ENCODE assay signal across 24 cellular contexts in genomic region chr18:51072586-51073303, GRCh38.
"Had no signal": no experiment of that assay in that cellular context is flagged by ENCODE, and none has a peak within 500 bp of the region (broad histone marks: within the 10 kb centered on the region; RNA-seq: fewer than 3 reads in every experiment).

No MANE protein-coding gene starts in this region.

- H3K27ac ChIP-seq: body of pancreas, cardiac muscle cell, foreskin keratinocyte, hepatocyte, parathyroid adenoma, sigmoid colon, testis, vagina, VCaP had no signal

- H3K4me3 ChIP-seq: body of pancreas, cardiac muscle cell, hepatocyte, sigmoid colon, testis, vagina had no signal

- H3K9me3 Mint-ChIP-seq: activated CD4-positive, alpha-beta memory T cell treated with anti-CD3 and anti-CD28 coated beads, Interleukin-2, amount 10 ng/mL, durations not matched to agents 7 days and 5 days; activated CD4-positive, alpha-beta T cell treated with anti-CD3 and anti-CD28 coated beads, Interleukin-2, amount 10 ng/mL, durations not matched to agents 24 days and 14 days; activated naive CD4-positive, alpha-beta T cell treated with anti-CD3 and anti-CD28 coated beads, Interleukin-2, amount 10 ng/mL, durations not matched to agents 7 days and 5 days; dendritic cell treated with granulocyte-macrophage colony-stimulating factor and Interleukin-4, amounts not matched to agents 40 ng/mL and 50 ng/mL, for 4 days; nephron; T-helper 2 cell treated with Interferon-gamma antibody and Interleukin-4, amounts not matched to agents 5 μg/mL and 100 μg/mL, for 36 hours had no signal

- DNase-seq: activated CD4-positive, alpha-beta memory T cell treated with anti-CD3 and anti-CD28 coated beads, Interleukin-2, amount 10 ng/mL, durations not matched to agents 7 days and 5 days; activated CD4-positive, alpha-beta T cell treated with anti-CD3 and anti-CD28 coated beads, Interleukin-2, amount 10 ng/mL, durations not matched to agents 24 days and 14 days; activated effector memory CD4-positive, alpha-beta T cell treated with anti-CD3 and anti-CD28 coated beads, Interleukin-2, amount 50 U/mL, for 16 hours; activated naive CD4-positive, alpha-beta T cell treated with anti-CD3 and anti-CD28 coated beads, Interleukin-2, amount 10 ng/mL, durations not matched to agents 7 days and 5 days; anterior cingulate cortex; body of pancreas; effector CD4-positive, alpha-beta T cell; erythroblast; foreskin keratinocyte; midbrain; sigmoid colon; stimulated activated CD4-positive, alpha-beta T cell treated with anti-CD3 and anti-CD28 coated beads, Interleukin-2, amount 100 ng/mL, for 48 hours; stimulated activated naive CD4-positive, alpha-beta T cell; testis; trophoblast cell had no signal

- ATAC-seq: activated CD4-positive, CD25-positive, alpha-beta regulatory T cell treated with anti-CD3 and anti-CD28 coated beads, Interleukin-2, amount 50 U/mL, for 24 hours; body of pancreas; foreskin keratinocyte had no signal

- H3K27me3 Mint-ChIP-seq: activated CD4-positive, alpha-beta memory T cell treated with anti-CD3 and anti-CD28 coated beads, Interleukin-2, amount 10 ng/mL, durations not matched to agents 7 days and 5 days; activated CD4-positive, alpha-beta T cell treated with anti-CD3 and anti-CD28 coated beads, Interleukin-2, amount 10 ng/mL, durations not matched to agents 24 days and 14 days; activated naive CD4-positive, alpha-beta T cell treated with anti-CD3 and anti-CD28 coated beads, Interleukin-2, amount 10 ng/mL, durations not matched to agents 7 days and 5 days; dendritic cell treated with granulocyte-macrophage colony-stimulating factor and Interleukin-4, amounts not matched to agents 40 ng/mL and 50 ng/mL, for 4 days had no signal

- H3K9me3 ChIP-seq: body of pancreas, sigmoid colon, testis, vagina had no signal

- H3K27ac Mint-ChIP-seq: activated CD4-positive, alpha-beta memory T cell treated with anti-CD3 and anti-CD28 coated beads, Interleukin-2, amount 10 ng/mL, durations not matched to agents 7 days and 5 days; activated CD4-positive, alpha-beta T cell treated with anti-CD3 and anti-CD28 coated beads, Interleukin-2, amount 10 ng/mL, durations not matched to agents 24 days and 14 days; activated naive CD4-positive, alpha-beta T cell treated with anti-CD3 and anti-CD28 coated beads, Interleukin-2, amount 10 ng/mL, durations not matched to agents 7 days and 5 days; nephron; T-helper 2 cell treated with Interferon-gamma antibody and Interleukin-4, amounts not matched to agents 5 μg/mL and 100 μg/mL, for 36 hours had no signal

- H3K4me3 Mint-ChIP-seq: activated CD4-positive, alpha-beta memory T cell treated with anti-CD3 and anti-CD28 coated beads, Interleukin-2, amount 10 ng/mL, durations not matched to agents 7 days and 5 days; activated CD4-positive, alpha-beta T cell treated with anti-CD3 and anti-CD28 coated beads, Interleukin-2, amount 10 ng/mL, durations not matched to agents 24 days and 14 days; activated naive CD4-positive, alpha-beta T cell treated with anti-CD3 and anti-CD28 coated beads, Interleukin-2, amount 10 ng/mL, durations not matched to agents 7 days and 5 days; dendritic cell treated with granulocyte-macrophage colony-stimulating factor and Interleukin-4, amounts not matched to agents 40 ng/mL and 50 ng/mL, for 4 days; nephron; T-helper 2 cell treated with Interferon-gamma antibody and Interleukin-4, amounts not matched to agents 5 μg/mL and 100 μg/mL, for 36 hours had no signal
